Comparison of ENCODE assay signal across 22 cellular contexts in genomic region chrX:153549231-153549630, GRCh38.
"Had no signal": no experiment of that assay in that cellular context is flagged by ENCODE, and none has a peak within 500 bp of the region (broad histone marks: within the 10 kb centered on the region; RNA-seq: fewer than 3 reads in every experiment).

No MANE protein-coding gene starts in this region.

- DNase-seq: colonic mucosa; cortex of kidney; effector CD8-positive, alpha-beta T cell; effector memory CD8-positive, alpha-beta T cell; erythroblast; esophagus squamous epithelium; foreskin fibroblast; foreskin melanocyte; gastrocnemius medialis; glutamatergic neuron; heart left ventricle; hypothalamus; immature natural killer cell; islet precursor cell; kidney; kidney glomerular epithelial cell; left colon; left ventricle myocardium inferior; mammary epithelial cell; mesendoderm; midbrain; naive thymus-derived CD4-positive, alpha-beta T cell had no signal
